Comparison of ENCODE assay signal across 17 cellular contexts in genomic region chr3:15313461-15313860, GRCh38. TPM values are rescaled to one million over a fixed set of nuclear protein-coding genes. Genes with fewer than 3 reads are reported as not detected.
DNase-seq lines count a peak whose midpoint lies in the region; ATAC-seq and TF ChIP-seq lines count a peak whose summit lies in the region.
"Had no signal": no experiment of that assay in that cellular context is flagged by ENCODE, and none has a peak within 500 bp of the region (broad histone marks: within the 10 kb centered on the region; RNA-seq: fewer than 3 reads in every experiment).

No MANE protein-coding gene starts in this region.

- no peak overlapping the region for H3K4me3 Mint-ChIP-seq in central memory CD8-positive, alpha-beta T cell
- H3K4me3 Mint-ChIP-seq: stimulated activated naive CD8-positive, alpha-beta T cell treated with anti-CD3 and anti-CD28 coated beads, Interleukin-15, Interleukin-2, amounts not matched to agents 100 ng/mL and 50 ng/mL, for 24 hours had no signal

- TF ChIP-seq EP300 in sigmoid colon (IDR thresholded peaks at IDR 0.05), result no peak

- 87 to 96% methylated on average over 4 of the region's 4 CpGs for WGBS in sigmoid colon, 2 donors

- TF ChIP-seq POLR2A in sigmoid colon (IDR thresholded peaks at IDR 0.05), result no peak

- H3K9me3 Mint-ChIP-seq in central memory CD8-positive, alpha-beta T cell, result no peaks in the 10 kb centered on the region
- H3K9me3 Mint-ChIP-seq: stimulated activated naive CD8-positive, alpha-beta T cell treated with anti-CD3 and anti-CD28 coated beads, Interleukin-15, Interleukin-2, amounts not matched to agents 100 ng/mL and 50 ng/mL, for 24 hours had no signal

- H3K27ac Mint-ChIP-seq in central memory CD8-positive, alpha-beta T cell (ENCODE audit: low read depth), result peak overlapping the region; percentile 84
- H3K27ac Mint-ChIP-seq: stimulated activated naive CD8-positive, alpha-beta T cell treated with anti-CD3 and anti-CD28 coated beads, Interleukin-15, Interleukin-2, amounts not matched to agents 100 ng/mL and 50 ng/mL, for 24 hours had no signal

- peaks cover 56% of the 10 kb centered on the region for H3K4me1 Mint-ChIP-seq in central memory CD8-positive, alpha-beta T cell

- H3K4me3 ChIP-seq in sigmoid colon, result no peak overlapping the region

- intact Hi-C loops in sigmoid colon (cut with DNase I), result no loop called here

- H3K36me3 ChIP-seq in sigmoid colon, result no peaks in the 10 kb centered on the region

- ATAC-seq in central memory CD8-positive, alpha-beta T cell (replicated peaks; ENCODE audit: extremely low read depth, poor library complexity, severe bottlenecking), result peak; percentile 31
- no peak for ATAC-seq in GM19328 (IDR thresholded peaks at IDR 0.05; ENCODE audit: unreplicated experiment)
- ATAC-seq: Right ventricle myocardium inferior had no signal

- DNase-seq in DMS53 (lab: John Stamatoyannopoulos, UW) (peak; percentile 57), DMS53 treated with DMSO at 0.1 percent for 48 hours (lab: John Stamatoyannopoulos, UW; ENCODE audit: unreplicated experiment) (no peak), NCI-H1092 (lab: John Stamatoyannopoulos, UW) (peak; percentile 56), sigmoid colon (peak; percentile 54), D341Med (ENCODE audit: low spot score) (no peak), Kasumi-1 (lab: John Stamatoyannopoulos, UW) (no peak)
- DNase-seq in central memory CD8-positive, alpha-beta T cell (ENCODE audit: low spot score in 2 of 2), result no peak
- DNase-seq: 8988T; activated effector memory CD4-positive, alpha-beta T cell treated with anti-CD3 and anti-CD28 coated beads, Interleukin-2, amount 50 U/mL, for 16 hours; Calu3; cortex of kidney; Karpas-422; NCI-H69; T-helper 9 cell had no signal

- H3K27me3 Mint-ChIP-seq in central memory CD8-positive, alpha-beta T cell, result no peaks in the 10 kb centered on the region
- H3K27me3 Mint-ChIP-seq: stimulated activated naive CD8-positive, alpha-beta T cell treated with anti-CD3 and anti-CD28 coated beads, Interleukin-15, Interleukin-2, amounts not matched to agents 100 ng/mL and 50 ng/mL, for 24 hours had no signal

- H3K36me3 Mint-ChIP-seq in central memory CD8-positive, alpha-beta T cell (ENCODE audit: insufficient read depth), result peaks cover 6% of the 10 kb centered on the region

- H3K4me1 ChIP-seq in sigmoid colon, result peaks cover 0 to 5% (median 1%) of the 10 kb centered on the region in 4 donors

- no peak overlapping the region for H3K27ac ChIP-seq in sigmoid colon

- no peaks in the 10 kb centered on the region for H3K9me3 ChIP-seq in sigmoid colon

- TF ChIP-seq CTCF in sigmoid colon (IDR thresholded peaks at IDR 0.05), result no peak

- H3K27me3 ChIP-seq in sigmoid colon, result no peaks in the 10 kb centered on the region

RNA-seq across cellular contexts. Expression of gene SH3BP5, which starts 18.9 kb away (rescaled TPM):
- 10 to 100 TPM; 25.1 to 40.4 (median 31.9) TPM for total RNA-seq in sigmoid colon
- polyA plus RNA-seq in sigmoid colon, result 10 to 100 TPM in 2 of 3 donors, 1 to 10 TPM in 1; 5.5 to 31.2 (median 21.6) TPM

Comparison
In these comparisons a context has a peak if more than half of its experiments do, and no peak if none do; other contexts are left out.
1. DNase-seq: peak in DMS53 (single experiment), NCI-H1092 (single experiment) and sigmoid colon (single experiment); none in DMS53 treated with DMSO at 0.1 percent for 48 hours (single experiment), central memory CD8-positive, alpha-beta T cell (0 of 2), D341Med (single experiment) and Kasumi-1 (0 of 2).